Comparison of ENCODE assay signal across 1 cellular context in genomic region chr1:230701434-230701833, GRCh38.
TF ChIP-seq lines count a peak whose summit lies in the region.

No MANE protein-coding gene starts in this region.

TF ChIP-seq in HepG2, 621 proteins besides CTCF, POLR2A, EP300 and RAD21 (continues in another document):
- TF ChIP-seq FOXC1 (CRISPR knock-in tag; IDR thresholded peaks at IDR 0.05; ENCODE audit: borderline replicate concordance), result peak; percentile 25; the same call in 1 of the 2 replicates
- no peak for TF ChIP-seq NONO (IDR thresholded peaks at IDR 0.05)
- TF ChIP-seq NONO (CRISPR knock-in tag; conservative IDR thresholded peaks at IDR 0.05), result 0 out of 2 replicates have a peak, but pooled peaks have one; percentile 10
- peak; percentile 56; the same call in 1 of the 2 replicates for TF ChIP-seq ZBTB39 (CRISPR knock-in tag; IDR thresholded peaks at IDR 0.05)
- no peak for TF ChIP-seq TFAP4 (IDR thresholded peaks at IDR 0.05; ENCODE audit: borderline replicate concordance, low read depth)
- TF ChIP-seq ZNF644 (CRISPR knock-in tag; IDR thresholded peaks at IDR 0.05; ENCODE audit: low read depth), result no peak
- TF ChIP-seq PRPF4 (IDR thresholded peaks at IDR 0.05; ENCODE audit: low read depth, low read length, poor library complexity, severe bottlenecking), result peak; percentile 22
- 0 out of 2 replicates have a peak, but pooled peaks have one; percentile 37 for TF ChIP-seq CREBL2 (CRISPR knock-in tag; IDR thresholded peaks at IDR 0.05; ENCODE audit: borderline replicate concordance)
- peak; percentile 77 for TF ChIP-seq RBM22 (optimal IDR thresholded peaks at IDR 0.05; ENCODE audit: low read length)
- TF ChIP-seq ZKSCAN1 (IDR thresholded peaks at IDR 0.05; ENCODE audit: low read length), result no peak
- TF ChIP-seq REPIN1 (CRISPR knock-in tag; IDR thresholded peaks at IDR 0.05; ENCODE audit: borderline replicate concordance, low read depth), result 0 out of 2 replicates have a peak, but pooled peaks have one; percentile 7
- 0 out of 2 replicates have a peak, but pooled peaks have one; percentile 37 for TF ChIP-seq CERS6 (CRISPR knock-in tag; IDR thresholded peaks at IDR 0.05)
- no peak for TF ChIP-seq KAT7 (CRISPR knock-in tag; IDR thresholded peaks at IDR 0.05; ENCODE audit: borderline replicate concordance)
- TF ChIP-seq ZC3H4 (CRISPR knock-in tag; IDR thresholded peaks at IDR 0.05; ENCODE audit: borderline replicate concordance), result peak; percentile 23; the same call in 1 of the 2 replicates
- TF ChIP-seq ZBTB33 (CRISPR knock-in tag; IDR thresholded peaks at IDR 0.05), result peak; percentile 77
- peak; percentile 96 for TF ChIP-seq PAF1 (CRISPR knock-in tag; IDR thresholded peaks at IDR 0.05)
- TF ChIP-seq MNT (IDR thresholded peaks at IDR 0.05), result no peak
- TF ChIP-seq ZBTB26 (CRISPR knock-in tag; IDR thresholded peaks at IDR 0.05; ENCODE audit: borderline replicate concordance), result no peak
- TF ChIP-seq NCOR1 (IDR thresholded peaks at IDR 0.05; ENCODE audit: borderline replicate concordance, low read length), result no peak
- peak; percentile 41; the same call in 1 of the 2 replicates for TF ChIP-seq ZC3H13 (CRISPR knock-in tag; IDR thresholded peaks at IDR 0.05)
- TF ChIP-seq POLR2AphosphoS5 (IDR thresholded peaks at IDR 0.05; ENCODE audit: low read depth, low read length), result peak; percentile 65
- TF ChIP-seq AHR (CRISPR knock-in tag; IDR thresholded peaks at IDR 0.05), result no peak
- no peak for TF ChIP-seq MTF2 (CRISPR knock-in tag; IDR thresholded peaks at IDR 0.05; ENCODE audit: borderline replicate concordance)
- 0 out of 2 replicates have a peak, but pooled peaks have one; percentile 7 for TF ChIP-seq MYPOP (CRISPR knock-in tag; IDR thresholded peaks at IDR 0.05)
- no peak for TF ChIP-seq ZNF619 (CRISPR knock-in tag; IDR thresholded peaks at IDR 0.05)
- no peak for TF ChIP-seq ZBTB7A (CRISPR knock-in tag; IDR thresholded peaks at IDR 0.05)
- no peak for TF ChIP-seq PBX2 (CRISPR knock-in tag; IDR thresholded peaks at IDR 0.05)
- no peak for TF ChIP-seq NAIF1 (CRISPR knock-in tag; IDR thresholded peaks at IDR 0.05; ENCODE audit: borderline replicate concordance)
- TF ChIP-seq GRHL1 (CRISPR knock-in tag; conservative IDR thresholded peaks at IDR 0.05), result no peak
- peak; percentile 29; the same call in 1 of the 2 replicates for TF ChIP-seq ATF7-NPFF (CRISPR knock-in tag; IDR thresholded peaks at IDR 0.05; ENCODE audit: low read depth)
- peak; percentile 27; the same call in 1 of the 2 replicates for TF ChIP-seq KDM2A (CRISPR knock-in tag; IDR thresholded peaks at IDR 0.05; ENCODE audit: borderline replicate concordance, low read depth)
- peak; percentile 53; the same call in 1 of the 2 replicates for TF ChIP-seq NRL (CRISPR knock-in tag; IDR thresholded peaks at IDR 0.05; ENCODE audit: borderline replicate concordance)
- no peak for TF ChIP-seq THAP9 (CRISPR knock-in tag; IDR thresholded peaks at IDR 0.05; ENCODE audit: borderline replicate concordance)
- TF ChIP-seq ZNF33A (CRISPR knock-in tag; IDR thresholded peaks at IDR 0.05; ENCODE audit: borderline replicate concordance), result no peak
- no peak for TF ChIP-seq KAT8 (CRISPR knock-in tag; IDR thresholded peaks at IDR 0.05)
- TF ChIP-seq ZBTB34 (CRISPR knock-in tag; IDR thresholded peaks at IDR 0.05), result no peak
- no peak for TF ChIP-seq STAG1 (CRISPR knock-in tag; IDR thresholded peaks at IDR 0.05)
- TF ChIP-seq NR2C2 (CRISPR knock-in tag; IDR thresholded peaks at IDR 0.05; ENCODE audit: borderline replicate concordance), result no peak
- no peak for TF ChIP-seq GTF2F1 (IDR thresholded peaks at IDR 0.05; ENCODE audit: low read length)
- no peak for TF ChIP-seq ZNF282 (IDR thresholded peaks at IDR 0.05; ENCODE audit: partially characterized antibody)
- TF ChIP-seq ZNF557 (CRISPR knock-in tag; IDR thresholded peaks at IDR 0.05), result no peak
